In the genomic region with DNA sequence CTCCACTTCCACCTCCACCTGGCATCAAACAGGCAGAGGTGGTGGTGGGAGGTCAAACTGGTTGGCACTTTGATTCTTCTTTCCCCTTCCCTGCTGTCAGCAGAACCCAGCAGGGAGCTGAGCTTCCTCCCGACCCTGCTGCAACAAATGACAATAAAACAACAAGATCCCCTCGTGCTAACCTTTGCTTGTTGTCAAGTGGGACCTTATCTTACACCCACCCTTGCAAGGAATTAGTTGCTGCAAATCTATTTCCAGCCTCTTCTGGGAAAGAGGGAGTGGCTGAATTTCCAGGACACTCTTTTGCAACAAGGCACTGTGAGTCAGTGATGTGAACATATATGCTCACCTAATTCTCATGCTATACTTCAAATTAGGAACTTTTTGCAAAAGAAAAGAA, we compare ENCODE assay signal across 19 cellular contexts.
DNase-seq lines count a peak whose midpoint lies in the region; ATAC-seq, FAIRE-seq and TF ChIP-seq lines count a peak whose summit lies in the region.
"Had no signal": no experiment of that assay in that cellular context is flagged by ENCODE, and none has a peak within 500 bp of the region (broad histone marks: within the 10 kb centered on the region; RNA-seq: fewer than 3 reads in every experiment).

No MANE protein-coding gene starts in this region.

- no peak overlapping the region for H2BK15ac ChIP-seq in mesendoderm (replicated peaks; ENCODE audit: low read depth)

- no peak for TF ChIP-seq POLR2A in GM12891 (IDR thresholded peaks at IDR 0.05; ENCODE audit: low read depth, low read length)

- H3K4me2 ChIP-seq in mesendoderm (ENCODE audit: low read length): no peak overlapping the region

- H3K27ac Mint-ChIP-seq in mesothelial cell of epicardium: no peak overlapping the region
- H3K27ac Mint-ChIP-seq: IgD-negative memory B cell had no signal

- no peaks in the 10 kb centered on the region for H3K9me3 Mint-ChIP-seq in mesothelial cell of epicardium

- H4K8ac ChIP-seq in mesendoderm (ENCODE audit: low read depth, low read length): no peak overlapping the region

- no peak overlapping the region for H2AK5ac ChIP-seq in mesendoderm (ENCODE audit: low read length)

- H4K5ac ChIP-seq in mesendoderm (ENCODE audit: low read length): no peak overlapping the region

- H3K36me3 ChIP-seq in RWPE2 (ENCODE audit: low read depth) (no peaks in the 10 kb centered on the region), mesendoderm (ENCODE audit: control insufficient read depth, insufficient read depth, low read length) (no peaks in the 10 kb centered on the region)

- no peaks in the 10 kb centered on the region for H3K36me3 Mint-ChIP-seq in mesothelial cell of epicardium
- H3K36me3 Mint-ChIP-seq: IgD-negative memory B cell had no signal

- H3K18ac ChIP-seq in mesendoderm (ENCODE audit: low read length): no peak overlapping the region

- H3K27me3 Mint-ChIP-seq in mesothelial cell of epicardium (ENCODE audit: low read depth): no peaks in the 10 kb centered on the region
- H3K27me3 Mint-ChIP-seq: IgD-negative memory B cell had no signal

- no peak for FAIRE-seq in GM12891 (lab: Jason Lieb, UNC)
- FAIRE-seq: HTR-8/SVneo had no signal

- H3K79me1 ChIP-seq in mesendoderm (ENCODE audit: low read length): no peaks in the 10 kb centered on the region

- H3K4me1 ChIP-seq in RWPE2 (ENCODE audit: insufficient read depth, poor library complexity, severe bottlenecking) (no peaks in the 10 kb centered on the region), mesendoderm (ENCODE audit: control insufficient read depth, low read depth, low read length) (no peaks in the 10 kb centered on the region)

- no CpG with 5 or more reads among the region's 2 CpGs for WGBS in mesendoderm (ENCODE audit: extremely low coverage, insufficient coverage, low lambda C conversion rate)

- no peaks in the 10 kb centered on the region for H3K9me3 ChIP-seq in RWPE2 (ENCODE audit: severe bottlenecking)

- H2BK120ac ChIP-seq in mesendoderm (ENCODE audit: low read depth, low read length): no peak overlapping the region

- no peak overlapping the region for H3K4me3 Mint-ChIP-seq in mesothelial cell of epicardium
- H3K4me3 Mint-ChIP-seq: IgD-negative memory B cell had no signal

- no peak overlapping the region for H3K23ac ChIP-seq in mesendoderm (ENCODE audit: low read length)

- H3K56ac ChIP-seq in mesendoderm (ENCODE audit: low read length): no peak overlapping the region

- H2BK5ac ChIP-seq in mesendoderm (ENCODE audit: low read length): no peak overlapping the region

- DNase-seq in ELR (ENCODE audit: low read depth) (peak; percentile 19), RWPE2 (ENCODE audit: low spot score) (no peak), epithelial cell of esophagus (ENCODE audit: low read depth) (peak; percentile 71), mesendoderm (peak; percentile 78), mesothelial cell of epicardium (ENCODE audit: low spot score in 2 of 2, unreplicated experiment in 2 of 2) (no peak), GM12891 (ENCODE audit: insufficient read length, low spot score) (no peak)
- DNase-seq: EL, HCEC 1CT, NCI-H1105 treated with DMSO at 0.1 percent for 48 hours, NCI-H1694 treated with DMSO at 0.1 percent for 48 hours, NCI-H2107, NCI-H526 treated with DMSO at 0.1 percent for 48 hours, SIG-M5 had no signal

- H3K4me3 ChIP-seq in RWPE2 (ENCODE audit: severe bottlenecking) (no peak overlapping the region), epithelial cell of esophagus (ENCODE audit: low read length) (no peak overlapping the region), mesendoderm (ENCODE audit: low read length) (no peak overlapping the region)

- TF ChIP-seq CTCF in RWPE2 (IDR thresholded peaks at IDR 0.05; ENCODE audit: poor library complexity, severe bottlenecking) (no peak), epithelial cell of esophagus (IDR thresholded peaks at IDR 0.05; ENCODE audit: insufficient read depth, low read depth, low read length, missing control alignments) (no peak), mesothelial cell of epicardium (IDR thresholded peaks at IDR 0.05; ENCODE audit: unreplicated experiment) (no peak)

- H3K79me2 ChIP-seq in mesendoderm (ENCODE audit: control insufficient read depth, insufficient read depth, low read length): no peaks in the 10 kb centered on the region

- H3K4ac ChIP-seq in mesendoderm (ENCODE audit: low read depth, low read length): no peak overlapping the region

- H3K27ac ChIP-seq in RWPE2 (ENCODE audit: poor library complexity, severe bottlenecking) (no peak overlapping the region), mesendoderm (ENCODE audit: low read depth, low read length) (no peak overlapping the region)
- H3K27ac ChIP-seq: C4-2B, HL-60 had no signal

- H3K4me1 Mint-ChIP-seq in mesothelial cell of epicardium: no peaks in the 10 kb centered on the region
- H3K4me1 Mint-ChIP-seq: IgD-negative memory B cell had no signal

- H3K9ac ChIP-seq in mesendoderm (ENCODE audit: low read length): no peak overlapping the region

- ATAC-seq in RWPE2 (ENCODE audit: low read depth): peak; percentile 66; the same call in 2 of the 3 replicates
- ATAC-seq in HG03097 (IDR thresholded peaks at IDR 0.05; ENCODE audit: low FRiP score, unreplicated experiment): no peak
- ATAC-seq in HG03045 (IDR thresholded peaks at IDR 0.05; ENCODE audit: unreplicated experiment): no peak

- H3K27me3 ChIP-seq in RWPE2 (ENCODE audit: insufficient read depth, poor library complexity, severe bottlenecking) (no peaks in the 10 kb centered on the region), mesendoderm (ENCODE audit: insufficient read depth, low read length, poor library complexity) (no peaks in the 10 kb centered on the region)

TF ChIP-seq in GM12891, 5 proteins besides CTCF, POLR2A, EP300 and RAD21:
- TF ChIP-seq POU2F2 (IDR thresholded peaks at IDR 0.05; ENCODE audit: low read depth, low read length): no peak
- TF ChIP-seq PAX5 (IDR thresholded peaks at IDR 0.05; ENCODE audit: insufficient read depth, low read length, severe bottlenecking): no peak
- TF ChIP-seq POLR2AphosphoS5 (IDR thresholded peaks at IDR 0.05; ENCODE audit: low read depth, low read length): no peak
- no peak for TF ChIP-seq SPI1 (IDR thresholded peaks at IDR 0.05; ENCODE audit: low read depth, low read length)
- TF ChIP-seq TAF1 (IDR thresholded peaks at IDR 0.05; ENCODE audit: low read depth, low read length): no peak

Comparison
In these comparisons a context has a peak if more than half of its experiments do, and no peak if none do; other contexts are left out.
1. DNase-seq: peak in ELR (single experiment), epithelial cell of esophagus (single experiment) and mesendoderm (single experiment); none in RWPE2 (single experiment), mesothelial cell of epicardium (0 of 2) and GM12891 (single experiment).